ENCODE assay signal across 3 cellular contexts in genomic region chr13:77571956-77572355, GRCh38.
TF ChIP-seq lines count a peak whose summit lies in the region.

No MANE protein-coding gene starts in this region.

TF ChIP-seq in HEK293T, 16 proteins besides CTCF, POLR2A, EP300 and RAD21 (continued from another document):
- TF ChIP-seq, protein P1, sequence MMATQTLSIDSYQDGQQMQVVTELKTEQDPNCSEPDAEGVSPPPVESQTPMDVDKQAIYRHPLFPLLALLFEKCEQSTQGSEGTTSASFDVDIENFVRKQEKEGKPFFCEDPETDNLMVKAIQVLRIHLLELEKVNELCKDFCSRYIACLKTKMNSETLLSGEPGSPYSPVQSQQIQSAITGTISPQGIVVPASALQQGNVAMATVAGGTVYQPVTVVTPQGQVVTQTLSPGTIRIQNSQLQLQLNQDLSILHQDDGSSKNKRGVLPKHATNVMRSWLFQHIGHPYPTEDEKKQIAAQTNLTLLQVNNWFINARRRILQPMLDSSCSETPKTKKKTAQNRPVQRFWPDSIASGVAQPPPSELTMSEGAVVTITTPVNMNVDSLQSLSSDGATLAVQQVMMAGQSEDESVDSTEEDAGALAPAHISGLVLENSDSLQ (IDR thresholded peaks at IDR 0.05), result peak; percentile 60
- TF ChIP-seq ZNF384 (IDR thresholded peaks at IDR 0.05), result no peak

TF ChIP-seq in H1, 55 proteins besides CTCF, POLR2A, EP300 and RAD21 (continued from another document):
- TF ChIP-seq, protein P2, sequence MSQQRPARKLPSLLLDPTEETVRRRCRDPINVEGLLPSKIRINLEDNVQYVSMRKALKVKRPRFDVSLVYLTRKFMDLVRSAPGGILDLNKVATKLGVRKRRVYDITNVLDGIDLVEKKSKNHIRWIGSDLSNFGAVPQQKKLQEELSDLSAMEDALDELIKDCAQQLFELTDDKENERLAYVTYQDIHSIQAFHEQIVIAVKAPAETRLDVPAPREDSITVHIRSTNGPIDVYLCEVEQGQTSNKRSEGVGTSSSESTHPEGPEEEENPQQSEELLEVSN (IDR thresholded peaks at IDR 0.05), result no peak
- TF ChIP-seq HDAC2 (IDR thresholded peaks at IDR 0.05; ENCODE audit: borderline replicate concordance in 1 of 2, low read depth in 2 of 2, low read length in 2 of 2) (no peak), SP4 (IDR thresholded peaks at IDR 0.05; ENCODE audit: low read length) (no peak), SP2 (IDR thresholded peaks at IDR 0.05; ENCODE audit: low read length) (no peak), ZNF274 (IDR thresholded peaks at IDR 0.05; ENCODE audit: borderline replicate concordance, extremely low read depth, low read length) (no peak), NANOG (IDR thresholded peaks at IDR 0.05; ENCODE audit: insufficient read depth, low read depth, low read length, poor library complexity, severe bottlenecking) (no peak), CHD2 (IDR thresholded peaks at IDR 0.05; ENCODE audit: low read length) (no peak), YY1 (IDR thresholded peaks at IDR 0.05; ENCODE audit: low read depth, low read length) (no peak), BCL11A (IDR thresholded peaks at IDR 0.05; ENCODE audit: low read depth in 2 of 2, low read length in 2 of 2) (no peak), ASH2L (IDR thresholded peaks at IDR 0.05; ENCODE audit: low read length) (no peak), POU5F1 (IDR thresholded peaks at IDR 0.05; ENCODE audit: low read depth, low read length) (no peak), RBBP5 (IDR thresholded peaks at IDR 0.05; ENCODE audit: borderline replicate concordance, low read depth, low read length) (no peak), POLR2AphosphoS5 (IDR thresholded peaks at IDR 0.05; ENCODE audit: low read depth, low read length) (no peak), CEBPB (IDR thresholded peaks at IDR 0.05; ENCODE audit: low read depth, low read length) (no peak), CBX5 (IDR thresholded peaks at IDR 0.05; ENCODE audit: low read depth, low read length) (no peak), FOSL1 (IDR thresholded peaks at IDR 0.05; ENCODE audit: insufficient read depth, low read depth, low read length) (no peak), TAF1 (IDR thresholded peaks at IDR 0.05; ENCODE audit: low read depth, low read length) (no peak)

TF ChIP-seq in neural cell, 6 proteins besides CTCF, POLR2A, EP300 and RAD21 (continued from another document):
- TF ChIP-seq REST (IDR thresholded peaks at IDR 0.05; ENCODE audit: borderline replicate concordance), result peak; percentile 64
- no peak for TF ChIP-seq MXI1 (conservative IDR thresholded peaks at IDR 0.05; ENCODE audit: poor library complexity, severe bottlenecking)
